In genomic region chr13:99501952-99502310, GRCh38 we compare ENCODE assay signal across 8 cellular contexts. TPM values are rescaled to one million over a fixed set of nuclear protein-coding genes. Genes with fewer than 3 reads are reported as not detected.
DNase-seq lines count a peak whose midpoint lies in the region; ATAC-seq and TF ChIP-seq lines count a peak whose summit lies in the region.

No MANE protein-coding gene starts in this region.

- peaks cover 57% of the 10 kb centered on the region for H3K4me1 ChIP-seq in mucosa of descending colon (ENCODE audit: low read depth)

- peaks cover 6% of the 10 kb centered on the region for H3K36me3 ChIP-seq in mucosa of descending colon (ENCODE audit: low read depth)

- no peak for TF ChIP-seq CTCF in mucosa of descending colon (IDR thresholded peaks at IDR 0.05)

- intact Hi-C loops in mucosa of descending colon (cut with DNase I, micrococcal nuclease): loop anchor here in 1 of 2 donors (10.0 kb wide), 1 partner anchor 47 kb away; no protein-coding TSS in a partner anchor

- no peaks in the 10 kb centered on the region for H3K9me3 ChIP-seq in mucosa of descending colon

- peak; percentile 9 for ATAC-seq in mucosa of descending colon
- no peak for ATAC-seq in HG02763 (IDR thresholded peaks at IDR 0.05; ENCODE audit: unreplicated experiment)

- DNase-seq in stimulated activated CD4-positive, alpha-beta T cell treated with anti-CD3 and anti-CD28 coated beads, Interleukin-15, amount 100 ng/mL, for 24 hours: peak; percentile 41
- DNase-seq in stimulated activated CD4-positive, alpha-beta T cell treated with anti-CD3 and anti-CD28 coated beads, Interleukin-2, amount 100 ng/mL, for 48 hours: no peak
- DNase-seq in T-helper 9 cell (peak; percentile 9), mucosa of descending colon (peak in 2 of 3 donors; percentile 51 to 68), GOT3 (lab: John Stamatoyannopoulos, UW) (no peak), DMS153 (lab: John Stamatoyannopoulos, UW) (no peak)
- DNase-seq in effector CD8-positive, alpha-beta T cell (lab: John Stamatoyannopoulos, UW): peak; percentile 12

- peak overlapping the region; percentile 52 for H3K4me3 ChIP-seq in mucosa of descending colon

RNA-seq across cellular contexts. Expression of gene TM9SF2, which starts 0.7 kb away (rescaled TPM):
- total RNA-seq in mucosa of descending colon: 100 to 1,000 TPM; 129 to 202 (median 200) TPM

Comparison
In these comparisons a context has a peak if more than half of its experiments do, and no peak if none do; other contexts are left out.
1. DNase-seq: peak in stimulated activated CD4-positive, alpha-beta T cell treated with anti-CD3 and anti-CD28 coated beads, Interleukin-15, amount 100 ng/mL, for 24 hours (single experiment), T-helper 9 cell (single experiment), effector CD8-positive, alpha-beta T cell (single experiment) and mucosa of descending colon (2 of 3); none in stimulated activated CD4-positive, alpha-beta T cell treated with anti-CD3 and anti-CD28 coated beads, Interleukin-2, amount 100 ng/mL, for 48 hours (0 of 2), GOT3 (single experiment) and DMS153 (single experiment).